In the genomic region with DNA sequence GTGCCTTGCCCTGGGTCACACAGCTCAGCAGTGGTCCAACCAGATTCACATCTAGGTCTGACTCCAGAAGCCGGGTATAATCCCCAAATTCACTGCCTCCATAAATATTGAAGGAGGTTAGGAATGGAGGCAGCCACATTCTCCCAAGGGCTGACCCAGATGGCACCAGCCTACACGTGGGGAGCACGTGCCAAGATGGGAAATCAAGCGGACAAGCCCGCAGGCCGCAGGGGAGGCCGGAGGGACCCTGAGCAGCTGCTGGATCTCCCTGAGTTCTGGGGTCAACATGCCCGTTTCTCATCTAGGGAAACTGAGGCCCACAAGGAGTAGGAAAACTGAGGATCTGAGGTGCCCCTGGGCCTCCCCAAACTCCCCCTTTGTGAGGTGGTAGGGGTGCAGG, we compare ENCODE assay signal across 8 cellular contexts.
"Had no signal": no experiment of that assay in that cellular context is flagged by ENCODE, and none has a peak within 500 bp of the region (broad histone marks: within the 10 kb centered on the region; RNA-seq: fewer than 3 reads in every experiment).

No MANE protein-coding gene starts in this region.

- FAIRE-seq: G401.6, GM12878, GM12891, GM12892, GM18507, GM19239 had no signal

- H3K4me3 ChIP-seq: GM12878 had no signal

- DNase-seq: GDM1, GF-D8 had no signal
